Comparison of ENCODE assay signal across 25 cellular contexts in the genomic region with DNA sequence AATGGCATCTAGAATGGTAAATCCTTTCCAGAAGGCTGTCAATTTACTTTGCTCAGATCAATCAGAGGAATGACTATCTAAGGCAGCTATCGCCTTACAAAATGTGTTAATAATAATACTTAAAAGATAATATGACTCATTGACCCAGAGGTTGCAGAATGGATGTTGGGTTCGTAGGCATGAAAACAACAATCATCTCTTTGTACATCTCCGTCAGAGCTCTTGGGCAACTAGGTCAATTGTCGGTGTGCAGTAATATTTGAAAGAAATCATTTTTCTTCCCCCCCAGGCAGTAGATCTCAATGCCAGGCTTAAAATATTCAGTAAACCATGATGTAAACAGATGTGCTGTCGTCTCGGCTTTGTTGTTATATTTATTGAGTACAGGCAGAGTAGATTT.
"Had no signal": no experiment of that assay in that cellular context is flagged by ENCODE, and none has a peak within 500 bp of the region (broad histone marks: within the 10 kb centered on the region; RNA-seq: fewer than 3 reads in every experiment).

No MANE protein-coding gene starts in this region.

- H3K79me2 ChIP-seq: parathyroid adenoma had no signal

- H3K4me1 ChIP-seq: parathyroid adenoma, right lobe of liver, vagina had no signal

- H3K9ac ChIP-seq: parathyroid adenoma had no signal

- H3K4me2 ChIP-seq: hepatocyte, smooth muscle cell had no signal

- ATAC-seq: naive thymus-derived CD8-positive, alpha-beta T cell; right lobe of liver; stimulated activated memory B cell treated with anti-CD40 and anti-IgM and Interleukin-4, amounts not matched to agents 10 μg/mL and 1 μg/mL and 100 μg/mL, for 72 hours; stimulated activated naive CD8-positive, alpha-beta T cell treated with anti-CD3 and anti-CD28 coated beads, Interleukin-15, amount 100 ng/mL, for 72 hours had no signal

- H3K9me3 ChIP-seq: left ventricle myocardium inferior, mucosa of descending colon, neutrophil, right atrium auricular region, right lobe of liver, thyroid gland, transverse colon, upper lobe of left lung, vagina had no signal

- DNase-seq: islet precursor cell; left ventricle myocardium inferior; midbrain; mucosa of descending colon; naive thymus-derived CD8-positive, alpha-beta T cell; occipital lobe; right lobe of liver; stimulated activated CD4-positive, alpha-beta T cell treated with anti-CD3 and anti-CD28 coated beads, Interleukin-1b, Interleukin-23, amount 100 ng/mL, for 48 hours; stimulated activated CD4-positive, alpha-beta T cell treated with anti-CD3 and anti-CD28 coated beads, Interleukin-2, amount 100 ng/mL, for 48 hours; stimulated activated CD4-positive, alpha-beta T cell treated with anti-CD3 and anti-CD28 coated beads, Interleukin-4, amount 100 ng/mL, for 4 hours; stimulated activated CD8-positive, alpha-beta memory T cell treated with anti-CD3 and anti-CD28 coated beads, Interleukin-4, amount 100 ng/mL, for 48 hours; stimulated activated naive CD4-positive, alpha-beta T cell treated with Interleukin-2 at 50 U/mL for 16 hours; stimulated activated naive CD8-positive, alpha-beta T cell treated with anti-CD3 and anti-CD28 coated beads, Interleukin-15, amount 100 ng/mL, for 72 hours; substantia nigra; thyroid gland; transverse colon had no signal

- H3K27ac ChIP-seq: hepatocyte, left ventricle myocardium inferior, neutrophil, parathyroid adenoma, right atrium auricular region, right lobe of liver, thyroid gland, transverse colon, upper lobe of left lung, vagina had no signal

- H3K27me3 ChIP-seq: hepatocyte, neutrophil, right atrium auricular region, right lobe of liver, thyroid gland, transverse colon, upper lobe of left lung, vagina had no signal

- H3K36me3 ChIP-seq: neutrophil, right atrium auricular region, right lobe of liver, thyroid gland, transverse colon, upper lobe of left lung, vagina had no signal

- H3K4me3 ChIP-seq: hepatocyte, left ventricle myocardium inferior, lung, mucosa of descending colon, right atrium auricular region, right lobe of liver, smooth muscle cell, thyroid gland, transverse colon, upper lobe of left lung, vagina had no signal

- H2AFZ ChIP-seq: hepatocyte, parathyroid adenoma had no signal
